ENCODE assay signal across 10 cellular contexts in genomic region chr1:19765623-19766022, GRCh38. TPM values are rescaled to one million over a fixed set of nuclear protein-coding genes. Genes with fewer than 3 reads are reported as not detected.
DNase-seq lines count a peak whose midpoint lies in the region; ATAC-seq, FAIRE-seq and TF ChIP-seq lines count a peak whose summit lies in the region.
"Had no signal": no experiment of that assay in that cellular context is flagged by ENCODE, and none has a peak within 500 bp of the region (broad histone marks: within the 10 kb centered on the region; RNA-seq: fewer than 3 reads in every experiment).

No MANE protein-coding gene starts in this region.

- H3K9me3 Mint-ChIP-seq in osteocyte (ENCODE audit: unreplicated experiment), result no peaks in the 10 kb centered on the region
- H3K9me3 Mint-ChIP-seq: nephron had no signal

- H3K27ac Mint-ChIP-seq in osteocyte (ENCODE audit: unreplicated experiment), result peak overlapping the region; percentile 50

- DNase-seq in BJ (ENCODE audit: low read depth), result peak; percentile 76
- DNase-seq in PC-3, result peak; percentile 94
- DNase-seq in choroid plexus epithelial cell (ENCODE audit: low read depth), result peak; percentile 94
- DNase-seq in osteocyte (ENCODE audit: extremely low spot score, unreplicated experiment), result no peak
- DNase-seq in right atrium auricular region (ENCODE audit: low spot score), result no peak
- no peak for DNase-seq in D721Med (ENCODE audit: insufficient read length, low spot score)
- DNase-seq in Kasumi-1 (lab: John Stamatoyannopoulos, UW), result no peak
- no peak for DNase-seq in upper lobe of left lung

- no peaks in the 10 kb centered on the region for H4K20me1 ChIP-seq in PC-3 (ENCODE audit: low read length)

- ATAC-seq in PC-3 (peak; percentile 90), upper lobe of left lung (ENCODE audit: low FRiP score in 2 of 2) (no peak)

- no peak for FAIRE-seq in D721Med (lab: Jason Lieb, UNC)

- POLR2A ChIA-PET in BJ (lab: Charles Lee) (no interaction called here), PC-3 (lab: Charles Lee; ENCODE audit: unreplicated experiment) (no interaction called here)

- H3K27ac ChIP-seq in PC-3 (ENCODE audit: low read length) (peak overlapping the region; percentile 90), right atrium auricular region (no peak overlapping the region), upper lobe of left lung (no peak overlapping the region)
- H3K27ac ChIP-seq: cardiac muscle cell had no signal

- CTCF ChIA-PET in BJ (lab: Yijun Ruan, JAX) (interaction anchor here (0.6 to 1.6 kb wide), 5 partner anchors 10 to 117 kb away, joined by 3 to 5 read pairs (median 5); partner anchors contain the start of gene OTUD3), PC-3 (lab: Charles Lee) (interaction anchor here (0.6 to 1.1 kb wide), 3 partner anchors 14 to 129 kb away, joined by 3 to 6 read pairs (median 4); no protein-coding TSS in a partner anchor)

- 74 to 76% methylated on average over 10 of the region's 10 CpGs for WGBS in upper lobe of left lung, 2 donors

- H3K4me3 Mint-ChIP-seq in osteocyte (ENCODE audit: unreplicated experiment), result no peak overlapping the region
- H3K4me3 Mint-ChIP-seq: nephron had no signal

- no peaks in the 10 kb centered on the region for H3K79me2 ChIP-seq in PC-3 (ENCODE audit: low read length)

- intact Hi-C loops in PC-3 (cut with micrococcal nuclease), result no loop called here

- peak overlapping the region; percentile 51 for H2AFZ ChIP-seq in PC-3 (ENCODE audit: low read length)

- TF ChIP-seq POLR2A in upper lobe of left lung (IDR thresholded peaks at IDR 0.05), result no peak

- H3K4me1 ChIP-seq in PC-3 (ENCODE audit: insufficient read depth, low read length) (peaks cover 29% of the 10 kb centered on the region), right atrium auricular region (no peaks in the 10 kb centered on the region), upper lobe of left lung (no peaks in the 10 kb centered on the region)

- no peaks in the 10 kb centered on the region for H3K9me2 ChIP-seq in PC-3 (replicated peaks; ENCODE audit: low read length)

- TF ChIP-seq EP300 in upper lobe of left lung (IDR thresholded peaks at IDR 0.05), result no peak

- peak overlapping the region; percentile 41 for H3K4me2 ChIP-seq in PC-3 (ENCODE audit: low read length)

- no peaks in the 10 kb centered on the region for H3K36me3 Mint-ChIP-seq in osteocyte (ENCODE audit: unreplicated experiment)

- no peaks in the 10 kb centered on the region for H3F3A ChIP-seq in PC-3 (ENCODE audit: low read length, unreplicated experiment)

- peak overlapping the region; percentile 48; the same call in 1 of the 2 replicates for H3K9ac ChIP-seq in PC-3 (ENCODE audit: low read length)

- H3K27me3 ChIP-seq in BJ (ENCODE audit: control insufficient read depth, insufficient read depth, low read length) (no peaks in the 10 kb centered on the region), PC-3 (ENCODE audit: low read length) (no peaks in the 10 kb centered on the region), right atrium auricular region (no peaks in the 10 kb centered on the region), upper lobe of left lung (no peaks in the 10 kb centered on the region)

- H3K9me3 ChIP-seq in PC-3 (ENCODE audit: low read length) (no peaks in the 10 kb centered on the region), right atrium auricular region (no peaks in the 10 kb centered on the region), upper lobe of left lung (no peaks in the 10 kb centered on the region)

- no peaks in the 10 kb centered on the region for H3K27me3 Mint-ChIP-seq in osteocyte (ENCODE audit: unreplicated experiment)

- peaks cover 55% of the 10 kb centered on the region for H3K4me1 Mint-ChIP-seq in osteocyte (ENCODE audit: unreplicated experiment)

- TF ChIP-seq CTCF in BJ (IDR thresholded peaks at IDR 0.05; ENCODE audit: insufficient read depth, low read depth, low read length) (no peak), PC-3 (conservative IDR thresholded peaks at IDR 0.05; ENCODE audit: low read depth, low read length) (no peak), choroid plexus epithelial cell (conservative IDR thresholded peaks at IDR 0.05; ENCODE audit: low read depth, low read length) (no peak), osteocyte (IDR thresholded peaks at IDR 0.05) (no peak), right atrium auricular region (IDR thresholded peaks at IDR 0.05) (no peak), D721Med (IDR thresholded peaks at IDR 0.05; ENCODE audit: insufficient read depth, missing control alignments) (no peak), upper lobe of left lung (IDR thresholded peaks at IDR 0.05) (no peak)

- no TSS peak for BruUV-seq in PC-3 (replicated peaks; lab: Mats Ljungman, UMichigan)

- H3K4me3 ChIP-seq in BJ (ENCODE audit: low read depth, low read length) (no peak overlapping the region), PC-3 (ENCODE audit: low read length) (no peak overlapping the region), choroid plexus epithelial cell (ENCODE audit: low read depth, low read length) (no peak overlapping the region), right atrium auricular region (no peak overlapping the region), upper lobe of left lung (no peak overlapping the region)
- H3K4me3 ChIP-seq: cardiac muscle cell had no signal

- H3K36me3 ChIP-seq in BJ (ENCODE audit: control insufficient read depth, insufficient read depth, low read length), result no peaks in the 10 kb centered on the region
- no peaks in the 10 kb centered on the region for H3K36me3 ChIP-seq in PC-3 (ENCODE audit: low read depth, low read length)
- H3K36me3 ChIP-seq in right atrium auricular region, result peaks cover 9% of the 10 kb centered on the region
- H3K36me3 ChIP-seq in upper lobe of left lung, result peaks cover 2 to 22% (median 11%) of the 10 kb centered on the region in 4 donors
- H3K36me3 ChIP-seq: cardiac muscle cell had no signal

RNA-seq across cellular contexts. Expression of gene TMCO4, which starts 34.1 kb away (rescaled TPM):
- 15.6 and 22.0 TPM in 2 replicates for polyA plus RNA-seq in BJ (2011; rRNA removed)
- 14.0 and 19.4 TPM in 2 replicates for polyA minus RNA-seq in BJ (2011; rRNA and poly(A)+ RNA removed)
- total RNA-seq in PC-3 (2014; rRNA removed), result 16.0 and 19.7 TPM in 2 replicates
- total RNA-seq in osteocyte, result 12.1 and 14.3 TPM in 2 replicates
- total RNA-seq in right atrium auricular region, result 10 to 100 TPM in 1 of 2 donors, 1 to 10 TPM in 1; 5.7 to 10.7 TPM
- total RNA-seq in upper lobe of left lung, result 10 to 100 TPM; 19.1 to 46.1 (median 24.9) TPM

RNA-seq across cellular contexts. Expression of gene RNF186, which starts 49.5 kb away (rescaled TPM):
- not detected in 2 replicates for polyA plus RNA-seq in BJ (2011; rRNA removed)
- not detected in 2 replicates for polyA minus RNA-seq in BJ (2011; rRNA and poly(A)+ RNA removed)
- total RNA-seq in PC-3 (2014; rRNA removed) (0.69 TPM in 1 of 2 replicates, not detected in the other), osteocyte (not detected in 2 replicates), right atrium auricular region (not detected), upper lobe of left lung (not detected)
- total RNA-seq: cardiac muscle cell had no signal
- polyA plus RNA-seq: cardiac muscle cell had no signal

Comparison
In these comparisons a context has a peak if more than half of its experiments do, and no peak if none do; other contexts are left out.
1. DNase-seq: peak in BJ (single experiment), PC-3 (single experiment) and choroid plexus epithelial cell (single experiment); none in osteocyte (single experiment), right atrium auricular region (single experiment), D721Med (single experiment), Kasumi-1 (0 of 2) and upper lobe of left lung (0 of 2).